Comparison of ENCODE assay signal across 18 cellular contexts in the genomic region with DNA sequence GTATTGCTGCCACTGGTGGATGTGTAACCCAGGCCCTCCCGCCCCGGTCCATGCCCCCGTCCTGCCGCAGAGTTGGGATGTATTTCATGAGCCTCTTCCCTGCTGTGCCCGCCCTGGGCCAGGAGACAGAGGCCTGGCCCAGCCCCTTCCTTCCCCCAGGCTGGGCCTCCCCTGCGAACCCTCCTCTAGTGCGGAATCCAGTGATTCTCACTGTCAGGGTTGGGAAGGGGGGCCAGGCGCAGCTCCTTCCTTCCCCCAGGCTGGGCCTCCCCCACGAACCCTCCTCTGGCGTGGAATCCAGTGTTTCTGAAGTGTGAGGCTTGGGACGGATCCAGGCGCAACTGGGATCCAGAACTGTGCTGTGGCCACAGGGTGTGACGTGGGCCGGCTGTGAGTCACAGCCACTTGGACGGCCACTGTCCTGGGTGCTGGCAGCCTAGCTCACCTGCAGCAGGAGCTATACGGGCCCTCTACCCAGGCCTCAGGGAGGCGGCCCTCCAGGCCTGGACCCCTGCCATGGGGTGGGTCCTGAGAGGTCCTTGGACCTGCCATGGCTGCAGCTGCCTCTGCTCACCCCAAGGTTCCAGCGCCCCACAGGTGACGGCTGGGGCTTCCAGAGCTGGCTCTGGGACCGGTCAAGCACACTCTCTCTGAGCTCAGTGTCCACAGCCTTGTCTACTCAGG. TPM values are rescaled to one million over a fixed set of nuclear protein-coding genes. Genes with fewer than 3 reads are reported as not detected.
DNase-seq lines count a peak whose midpoint lies in the region; ATAC-seq and TF ChIP-seq lines count a peak whose summit lies in the region.
"Had no signal": no experiment of that assay in that cellular context is flagged by ENCODE, and none has a peak within 500 bp of the region (broad histone marks: within the 10 kb centered on the region; RNA-seq: fewer than 3 reads in every experiment).

No MANE protein-coding gene starts in this region.

- H3K9me3 ChIP-seq in BE2C, result no peaks in the 10 kb centered on the region
- H3K9me3 ChIP-seq in RWPE2 (ENCODE audit: severe bottlenecking), result no peaks in the 10 kb centered on the region
- no peaks in the 10 kb centered on the region for H3K9me3 ChIP-seq in cardiac muscle cell (ENCODE audit: low read depth)
- no peaks in the 10 kb centered on the region for H3K9me3 ChIP-seq in neural progenitor cell (ENCODE audit: low read depth)
- H3K9me3 ChIP-seq in endodermal cell (ENCODE audit: control insufficient read depth, low read length), result no peaks in the 10 kb centered on the region
- H3K9me3 ChIP-seq: BLaER1 had no signal

- no peak overlapping the region for H3K4me2 ChIP-seq in neural progenitor cell
- H3K4me2 ChIP-seq: BLaER1 had no signal

- peak; percentile 30; the same call in 1 of the 3 replicates for ATAC-seq in RWPE2 (ENCODE audit: low read depth)
- no peak for ATAC-seq in omental fat pad (ENCODE audit: low FRiP score)
- ATAC-seq in HG02840 (IDR thresholded peaks at IDR 0.05; ENCODE audit: low FRiP score, unreplicated experiment), result no peak
- ATAC-seq: T-helper 17 cell had no signal

- H3K27me3 ChIP-seq in BE2C, result peaks cover 25% of the 10 kb centered on the region
- H3K27me3 ChIP-seq in RWPE2 (ENCODE audit: insufficient read depth, poor library complexity, severe bottlenecking), result peaks cover 42% of the 10 kb centered on the region
- peaks cover 5% of the 10 kb centered on the region for H3K27me3 ChIP-seq in cardiac muscle cell
- H3K27me3 ChIP-seq in neural progenitor cell, result peaks cover 14% of the 10 kb centered on the region
- H3K27me3 ChIP-seq in endodermal cell (ENCODE audit: control insufficient read depth, insufficient read depth, low read length, poor library complexity, severe bottlenecking), result peaks cover 7% of the 10 kb centered on the region
- H3K27me3 ChIP-seq: BLaER1 had no signal

- peak; percentile 7 for DNase-seq in BE2C
- peak; percentile 85 for DNase-seq in RWPE2 (ENCODE audit: low spot score)
- DNase-seq in cardiac muscle cell (ENCODE audit: low read depth in 1 of 2, low spot score in 1 of 2), result peak; percentile 25 to 67
- no peak for DNase-seq in neural progenitor cell (ENCODE audit: low spot score)
- DNase-seq in endodermal cell, result no peak
- no peak for DNase-seq in omental fat pad (ENCODE audit: low spot score)
- no peak for DNase-seq in NOMO-1 (lab: John Stamatoyannopoulos, UW; ENCODE audit: unreplicated experiment in 2 of 2)
- DNase-seq: activated CD4-positive, alpha-beta T cell treated with anti-CD3 and anti-CD28 coated beads, Interleukin-2, amount 50 U/mL, for 4 hours; central memory CD4-positive, alpha-beta T cell; mesendoderm; NCI-H446; stimulated activated CD4-positive, alpha-beta T cell treated with anti-CD3 and anti-CD28 coated beads, Interleukin-2, amount 100 ng/mL, for 48 hours had no signal

- TF ChIP-seq CTCF in BE2C (IDR thresholded peaks at IDR 0.05; ENCODE audit: low read depth, low read length), result no peak
- no peak for TF ChIP-seq CTCF in RWPE2 (IDR thresholded peaks at IDR 0.05; ENCODE audit: poor library complexity, severe bottlenecking)
- TF ChIP-seq CTCF in cardiac muscle cell (IDR thresholded peaks at IDR 0.05; ENCODE audit: low read depth, low read length), result no peak
- no peak for TF ChIP-seq CTCF in neural progenitor cell (IDR thresholded peaks at IDR 0.05)
- TF ChIP-seq CTCF in endodermal cell (conservative IDR thresholded peaks at IDR 0.05), result no peak
- TF ChIP-seq CTCF in omental fat pad (IDR thresholded peaks at IDR 0.05), result no peak

- H3K4me3 Mint-ChIP-seq in neural progenitor cell (no peak overlapping the region), endodermal cell (no peak overlapping the region)
- H3K4me3 Mint-ChIP-seq: IgD-negative memory B cell, T-helper 17 cell had no signal

- H3K27me3 Mint-ChIP-seq in neural progenitor cell (ENCODE audit: insufficient read depth, low read depth) (peaks cover 4% of the 10 kb centered on the region), endodermal cell (ENCODE audit: insufficient read depth) (no peaks in the 10 kb centered on the region)

- no peak overlapping the region for H3K9ac ChIP-seq in neural progenitor cell
- H3K9ac ChIP-seq in endodermal cell (ENCODE audit: extremely low read depth, low read length, poor library complexity, severe bottlenecking), result no peak overlapping the region
- H3K9ac ChIP-seq: BLaER1 had no signal

- 85% methylated on average over 12 to 20 of the region's 20 CpGs for WGBS in endodermal cell (ENCODE audit: insufficient coverage in 1 of 2, insufficient read length in 1 of 2), 2 experiments

- peak overlapping the region; percentile 66 for H3K27ac Mint-ChIP-seq in neural progenitor cell
- H3K27ac Mint-ChIP-seq in endodermal cell, result no peak overlapping the region
- H3K27ac Mint-ChIP-seq: activated T-helper 2 cell treated with anti-CD3 and anti-CD28 coated beads, Interferon-gamma antibody, Interleukin-2, Interleukin-4, amounts not matched to agents 10 μg/mL and 5 μg/mL and 100 μg/mL, durations not matched to agents 14 hours and 24 hours and 36 hours; IgD-negative memory B cell; T-helper 17 cell had no signal

- no peaks in the 10 kb centered on the region for H3K36me3 Mint-ChIP-seq in neural progenitor cell
- no peaks in the 10 kb centered on the region for H3K36me3 Mint-ChIP-seq in endodermal cell (ENCODE audit: low read depth)
- H3K36me3 Mint-ChIP-seq: IgD-negative memory B cell had no signal

- H3K4me1 ChIP-seq in BE2C (no peaks in the 10 kb centered on the region), RWPE2 (ENCODE audit: insufficient read depth, poor library complexity, severe bottlenecking) (no peaks in the 10 kb centered on the region), cardiac muscle cell (ENCODE audit: low read depth) (no peaks in the 10 kb centered on the region), neural progenitor cell (no peaks in the 10 kb centered on the region), endodermal cell (ENCODE audit: control insufficient read depth, insufficient read depth, low read length) (no peaks in the 10 kb centered on the region)

- H3K4me3 ChIP-seq in BE2C (ENCODE audit: low read depth, low read length) (no peak overlapping the region), RWPE2 (ENCODE audit: severe bottlenecking) (no peak overlapping the region), cardiac muscle cell (no peak overlapping the region), neural progenitor cell (no peak overlapping the region), endodermal cell (ENCODE audit: low read length) (no peak overlapping the region)
- H3K4me3 ChIP-seq: BLaER1 had no signal

- H3K79me2 ChIP-seq in neural progenitor cell (ENCODE audit: low read depth), result no peaks in the 10 kb centered on the region

- no peaks in the 10 kb centered on the region for H4K20me1 ChIP-seq in neural progenitor cell (ENCODE audit: low read depth)
- H4K20me1 ChIP-seq: BLaER1 had no signal

- H3K36me3 ChIP-seq in BE2C, result no peaks in the 10 kb centered on the region
- no peaks in the 10 kb centered on the region for H3K36me3 ChIP-seq in RWPE2 (ENCODE audit: low read depth)
- H3K36me3 ChIP-seq in cardiac muscle cell, result no peaks in the 10 kb centered on the region
- no peaks in the 10 kb centered on the region for H3K36me3 ChIP-seq in neural progenitor cell
- no peaks in the 10 kb centered on the region for H3K36me3 ChIP-seq in endodermal cell (ENCODE audit: control insufficient read depth, insufficient read depth, low read length)
- H3K36me3 ChIP-seq: BLaER1 had no signal

- H3K27ac ChIP-seq in RWPE2 (ENCODE audit: poor library complexity, severe bottlenecking) (no peak overlapping the region), cardiac muscle cell (no peak overlapping the region), neural progenitor cell (no peak overlapping the region), endodermal cell (ENCODE audit: low read depth, low read length) (no peak overlapping the region)
- H3K27ac ChIP-seq: BLaER1 had no signal

- H2AFZ ChIP-seq in neural progenitor cell (replicated peaks), result no peak overlapping the region

- H3F3A ChIP-seq in neural progenitor cell (ENCODE audit: low read depth), result no peaks in the 10 kb centered on the region

- H3K4me1 Mint-ChIP-seq in neural progenitor cell (peaks cover 22% of the 10 kb centered on the region), endodermal cell (no peaks in the 10 kb centered on the region)
- H3K4me1 Mint-ChIP-seq: T-helper 17 cell had no signal

- H3K9me3 Mint-ChIP-seq in neural progenitor cell, result no peaks in the 10 kb centered on the region
- peaks cover 2% of the 10 kb centered on the region for H3K9me3 Mint-ChIP-seq in endodermal cell
- H3K9me3 Mint-ChIP-seq: activated T-helper 2 cell treated with anti-CD3 and anti-CD28 coated beads, Interferon-gamma antibody, Interleukin-2, Interleukin-4, amounts not matched to agents 10 μg/mL and 5 μg/mL and 100 μg/mL, durations not matched to agents 14 hours and 24 hours and 36 hours; IgD-negative memory B cell had no signal

RNA-seq across cellular contexts. Expression of a gene that starts 28.3 kb away (rescaled TPM):
- 0.25 TPM for polyA plus RNA-seq in BE2C (2012; ENCODE audit: insufficient read depth, insufficient read length, low read depth)
- total RNA-seq in cardiac muscle cell (0.85 TPM in 1 of 2 replicates, not detected in the other), neural progenitor cell (ENCODE audit: low replicate concordance) (0.28 and 0.37 TPM in 2 replicates), endodermal cell (under 1 TPM in 1 of 2 donors, not detected in 1; 0.44 TPM), omental fat pad (not detected)
- 1.4 TPM in 1 of 2 replicates, not detected in the other for polyA plus RNA-seq in cardiac muscle cell
- 0.53 TPM for polyA plus RNA-seq in endodermal cell (2013, experiment 1 of 2)
- polyA plus RNA-seq in endodermal cell (2013, experiment 2 of 2), result 0.46 TPM
- total RNA-seq: activated T-helper 2 cell treated with anti-CD3 and anti-CD28 coated beads, Interferon-gamma antibody, Interleukin-2, Interleukin-4, amounts not matched to agents 10 μg/mL and 5 μg/mL and 100 μg/mL, durations not matched to agents 14 hours and 24 hours and 36 hours; pulmonary artery endothelial cell had no signal
- polyA plus RNA-seq: IgD-negative memory B cell had no signal

RNA-seq across cellular contexts. Expression of a gene that starts 39.9 kb away (rescaled TPM):
- not detected for polyA plus RNA-seq in BE2C (2012; ENCODE audit: insufficient read depth, insufficient read length, low read depth)
- 0.11 and 0.15 TPM in 2 replicates for total RNA-seq in cardiac muscle cell
- not detected in 2 replicates for polyA plus RNA-seq in cardiac muscle cell
- total RNA-seq in neural progenitor cell (ENCODE audit: low replicate concordance), result 0.68 TPM in 1 of 2 replicates, not detected in the other
- under 1 TPM in 1 of 2 donors, not detected in 1; 0.46 TPM for total RNA-seq in endodermal cell
- 9.6 TPM for polyA plus RNA-seq in endodermal cell (2013, experiment 1 of 2)
- polyA plus RNA-seq in endodermal cell (2013, experiment 2 of 2), result 5.6 TPM
- not detected for total RNA-seq in omental fat pad
- total RNA-seq: activated T-helper 2 cell treated with anti-CD3 and anti-CD28 coated beads, Interferon-gamma antibody, Interleukin-2, Interleukin-4, amounts not matched to agents 10 μg/mL and 5 μg/mL and 100 μg/mL, durations not matched to agents 14 hours and 24 hours and 36 hours; pulmonary artery endothelial cell; T-helper 17 cell had no signal
- polyA plus RNA-seq: IgD-negative memory B cell had no signal

RNA-seq across cellular contexts. Expression of a gene that starts 48.7 kb away (rescaled TPM):
- 329 TPM for polyA plus RNA-seq in BE2C (2012; ENCODE audit: insufficient read depth, insufficient read length, low read depth)
- total RNA-seq in cardiac muscle cell (63.2 and 96.5 TPM in 2 replicates), neural progenitor cell (ENCODE audit: low replicate concordance) (43.7 and 103 TPM in 2 replicates), endodermal cell (100 to 1,000 TPM; 159 to 208 TPM), omental fat pad (10 to 100 TPM; 29.2 to 59.7 (median 41.3) TPM)
- polyA plus RNA-seq in cardiac muscle cell, result 85.3 and 94.5 TPM in 2 replicates
- polyA plus RNA-seq in endodermal cell (2013, experiment 1 of 2), result 122 TPM
- 97.6 TPM for polyA plus RNA-seq in endodermal cell (2013, experiment 2 of 2)

Comparison
In these comparisons a context has a peak if more than half of its experiments do, and no peak if none do; other contexts are left out.
1. DNase-seq: peak in BE2C (single experiment), RWPE2 (single experiment) and cardiac muscle cell (2 of 2); none in neural progenitor cell (single experiment), endodermal cell (single experiment), omental fat pad (single experiment) and NOMO-1 (0 of 2).